Comparison of ENCODE assay signal across 20 cellular contexts in genomic region chr6:20909621-20910020, GRCh38.
"Had no signal": no experiment of that assay in that cellular context is flagged by ENCODE, and none has a peak within 500 bp of the region (broad histone marks: within the 10 kb centered on the region; RNA-seq: fewer than 3 reads in every experiment).

No MANE protein-coding gene starts in this region.

- H3K27ac ChIP-seq: dorsolateral prefrontal cortex, hepatocyte, neutrophil, spleen, tibial artery had no signal

- H3K36me3 ChIP-seq: neutrophil, spleen, tibial artery had no signal

- H3K27me3 ChIP-seq: dorsolateral prefrontal cortex, hepatocyte, neutrophil, spleen, tibial artery had no signal

- DNase-seq: cortex of kidney; dorsolateral prefrontal cortex; effector CD8-positive, alpha-beta T cell; foreskin melanocyte; head of caudate nucleus; left colon; left ventricle myocardium superior; mesendoderm; naive thymus-derived CD4-positive, alpha-beta T cell; posterior cingulate gyrus; spleen; stimulated activated CD4-positive, alpha-beta T cell treated with anti-CD3 and anti-CD28 coated beads, Interleukin-15, amount 100 ng/mL, for 24 hours; stimulated activated CD4-positive, alpha-beta T cell treated with anti-CD3 and anti-CD28 coated beads, Interleukin-1b, Interleukin-23, amount 100 ng/mL, for 48 hours; stimulated activated CD4-positive, alpha-beta T cell treated with anti-CD3 and anti-CD28 coated beads, Interleukin-4, amount 100 ng/mL, for 24 hours; tibial artery had no signal

- H3K4me3 ChIP-seq: dorsolateral prefrontal cortex, hepatocyte, lung, spleen, tibial artery had no signal

- H3K79me2 ChIP-seq: hepatocyte had no signal

- ATAC-seq: left colon; left ventricle myocardium superior; naive thymus-derived CD4-positive, alpha-beta T cell; sciatic nerve; stimulated activated memory B cell treated with anti-CD40 and anti-IgM and Interleukin-4, amounts not matched to agents 10 μg/mL and 1 μg/mL and 100 μg/mL, for 72 hours had no signal

- H3K9me3 ChIP-seq: neutrophil had no signal

- H2AFZ ChIP-seq: hepatocyte had no signal

- H3K4me2 ChIP-seq: hepatocyte had no signal

- H3K4me1 ChIP-seq: spleen, tibial artery had no signal
